Comparison of ENCODE assay signal across 13 cellular contexts in genomic region chr2:128362889-128363228, GRCh38. TPM values are rescaled to one million over a fixed set of nuclear protein-coding genes. Genes with fewer than 3 reads are reported as not detected.
DNase-seq lines count a peak whose midpoint lies in the region; ATAC-seq and TF ChIP-seq lines count a peak whose summit lies in the region.
"Had no signal": no experiment of that assay in that cellular context is flagged by ENCODE, and none has a peak within 500 bp of the region (broad histone marks: within the 10 kb centered on the region; RNA-seq: fewer than 3 reads in every experiment).

No MANE protein-coding gene starts in this region.

- H3K9me3 Mint-ChIP-seq in osteocyte (ENCODE audit: unreplicated experiment): no peaks in the 10 kb centered on the region
- H3K9me3 Mint-ChIP-seq: activated T-cell treated with anti-CD3 and anti-CD28 coated beads, Interleukin-2, amount 50 U/mL, for 72 hours; natural killer cell; T-cell had no signal

- no peaks in the 10 kb centered on the region for H3K27me3 Mint-ChIP-seq in osteocyte (ENCODE audit: unreplicated experiment)

- TF ChIP-seq CTCF in fibroblast of the aortic adventitia (IDR thresholded peaks at IDR 0.05; ENCODE audit: insufficient read depth, low read length) (no peak), osteocyte (IDR thresholded peaks at IDR 0.05) (no peak)

- H3K4me1 Mint-ChIP-seq in osteocyte (ENCODE audit: unreplicated experiment): peaks cover 65% of the 10 kb centered on the region
- H3K4me1 Mint-ChIP-seq: T-cell had no signal

- H3K4me3 ChIP-seq in fibroblast of the aortic adventitia (ENCODE audit: low read depth, low read length): no peak overlapping the region

- no peaks in the 10 kb centered on the region for H3K36me3 Mint-ChIP-seq in osteocyte (ENCODE audit: unreplicated experiment)
- H3K36me3 Mint-ChIP-seq: natural killer cell, T-cell had no signal

- no peak overlapping the region for H3K4me3 Mint-ChIP-seq in osteocyte (ENCODE audit: unreplicated experiment)
- H3K4me3 Mint-ChIP-seq: activated T-cell treated with anti-CD3 and anti-CD28 coated beads, Interleukin-2, amount 50 U/mL, for 72 hours; natural killer cell; T-cell had no signal

- DNase-seq in ELF-1 (ENCODE audit: low read depth, low spot score) (peak; percentile 97), RPMI7951 (ENCODE audit: low read depth) (peak; percentile 29), fibroblast of the aortic adventitia (ENCODE audit: low read depth) (peak; percentile 78), osteocyte (ENCODE audit: extremely low spot score, unreplicated experiment) (no peak), pons (ENCODE audit: low spot score) (no peak)
- DNase-seq: activated T-cell treated with anti-CD3 and anti-CD28 coated beads, Interleukin-2, amount 50 U/mL, for 72 hours; DMS53; natural killer cell; NCI-H2029 treated with DMSO at 0.1 percent for 48 hours had no signal

- H3K27ac Mint-ChIP-seq in osteocyte (ENCODE audit: unreplicated experiment): peak overlapping the region; percentile 88
- H3K27ac Mint-ChIP-seq: activated T-cell treated with anti-CD3 and anti-CD28 coated beads, Interleukin-2, amount 50 U/mL, for 72 hours; natural killer cell; T-cell had no signal

- ATAC-seq in HG03457 (IDR thresholded peaks at IDR 0.05; ENCODE audit: unreplicated experiment) (no peak), HG03565 (IDR thresholded peaks at IDR 0.05; ENCODE audit: unreplicated experiment) (no peak), HG03342 (IDR thresholded peaks at IDR 0.05; ENCODE audit: unreplicated experiment) (no peak)
- ATAC-seq: activated T-cell treated with anti-CD3 and anti-CD28 coated beads, Interleukin-2, amount 50 U/mL, for 72 hours; T-cell had no signal

RNA-seq across cellular contexts. Expression of gene HS6ST1, which starts 44.2 kb away (rescaled TPM):
- total RNA-seq in RPMI7951 (2014; rRNA removed; shearing (Covaris generic)): 2.9 and 4.6 TPM in 2 replicates
- total RNA-seq in fibroblast of the aortic adventitia (ENCODE audit: low replicate concordance): 7.7 and 10.6 TPM in 2 replicates
- total RNA-seq in osteocyte: 42.6 and 43.0 TPM in 2 replicates

Comparison
In these comparisons a context has a peak if more than half of its experiments do, and no peak if none do; other contexts are left out.
1. DNase-seq: peak in ELF-1 (single experiment), RPMI7951 (single experiment) and fibroblast of the aortic adventitia (single experiment); none in osteocyte (single experiment) and pons (single experiment).